In the genomic region with DNA sequence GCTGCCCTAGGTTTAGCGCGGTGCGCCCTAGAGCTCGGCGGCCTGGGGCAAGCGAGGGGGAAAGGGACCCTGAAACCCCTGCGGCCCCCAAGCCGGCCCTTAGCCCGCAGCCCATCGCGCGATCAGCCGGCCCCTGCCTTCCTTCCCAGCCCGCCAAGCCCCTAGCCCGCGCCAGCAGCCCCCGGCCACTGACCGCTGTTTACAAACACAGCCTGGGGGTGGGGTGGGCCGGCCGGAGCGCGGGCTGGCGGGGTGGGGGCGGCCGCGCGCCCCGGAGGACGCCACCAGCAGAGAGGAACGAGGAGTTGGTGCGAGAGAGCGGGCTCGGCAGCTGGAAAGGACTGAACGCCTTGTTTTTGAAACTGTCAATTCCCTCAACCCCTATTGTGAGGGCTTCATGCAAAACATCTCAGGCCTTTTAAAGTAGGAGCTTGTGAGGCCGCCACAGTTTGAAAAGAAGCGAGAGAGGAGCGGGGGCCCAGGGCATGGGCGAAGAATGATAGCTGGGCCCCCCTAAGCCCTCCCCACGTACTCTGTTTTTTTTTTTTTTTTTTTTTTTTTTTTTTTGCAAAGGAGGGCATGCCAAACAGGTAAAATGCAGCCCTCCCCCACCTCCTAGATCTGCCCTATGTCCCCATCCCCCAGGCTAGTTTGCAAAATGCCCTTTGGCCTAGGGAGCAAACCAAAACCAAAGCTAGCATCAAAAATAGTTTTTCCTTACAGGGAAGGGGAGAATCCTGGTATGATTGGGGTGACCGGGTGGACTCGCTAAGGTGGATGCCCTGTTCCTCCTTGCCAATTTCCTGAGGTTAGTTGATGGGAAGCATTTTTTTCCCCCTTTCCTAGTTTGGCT, we compare ENCODE assay signal across 11 cellular contexts. TPM values are rescaled to one million over a fixed set of nuclear protein-coding genes. Genes with fewer than 3 reads are reported as not detected.
DNase-seq lines count a peak whose midpoint lies in the region; ATAC-seq and TF ChIP-seq lines count a peak whose summit lies in the region.
"Had no signal": no experiment of that assay in that cellular context is flagged by ENCODE, and none has a peak within 500 bp of the region (broad histone marks: within the 10 kb centered on the region; RNA-seq: fewer than 3 reads in every experiment).

No MANE protein-coding gene starts in this region.

- POLR2A ChIA-PET in HEK293 (lab: Yijun Ruan, JAX), result no interaction called here

- TF ChIP-seq CTCF in HEK293 (tag by site-specific recombination; IDR thresholded peaks at IDR 0.05) (no peak), endothelial cell (IDR thresholded peaks at IDR 0.05; ENCODE audit: unreplicated experiment) (no peak), stomach (IDR thresholded peaks at IDR 0.05) (no peak)

- in situ Hi-C loops in HAP-1 (cut with MboI; ENCODE audit: low sequenced_read_pairs), result no loop called here

- peak overlapping the region; percentile 98 for H3K27ac Mint-ChIP-seq in endothelial cell (ENCODE audit: unreplicated experiment)
- H3K27ac Mint-ChIP-seq: activated naive CD4-positive, alpha-beta T cell treated with anti-CD3 and anti-CD28 coated beads, Interleukin-2, amount 50 U/mL, for 24 hours had no signal

- WGBS in stomach, 5 donors, result 19 to 49% (median 36%) methylated on average over 28 to 41 of the region's 41 CpGs

- H3K4me3 Mint-ChIP-seq in endothelial cell (ENCODE audit: unreplicated experiment), result peak overlapping the region; percentile 82
- H3K4me3 Mint-ChIP-seq: activated naive CD4-positive, alpha-beta T cell treated with anti-CD3 and anti-CD28 coated beads, Interleukin-2, amount 50 U/mL, for 24 hours had no signal

- DNase-seq in endothelial cell (ENCODE audit: low spot score) (no peak), left kidney (ENCODE audit: low read depth, low spot score) (peak; percentile 83), stomach (no peak), OCI-M2 (lab: John Stamatoyannopoulos, UW; ENCODE audit: unreplicated experiment) (no peak), sciatic nerve (ENCODE audit: low spot score) (no peak), HAP-1 (ENCODE audit: low spot score in 2 of 2) (no peak)
- DNase-seq: NCI-H2029 treated with DMSO at 0.1 percent for 48 hours had no signal

- H3K36me3 ChIP-seq in HEK293 (ENCODE audit: control insufficient read depth in 2 of 2, insufficient read depth in 1 of 2, low read length in 2 of 2) (no peaks in the 10 kb centered on the region), stomach (no peaks in the 10 kb centered on the region), HAP-1 (replicated peaks) (no peaks in the 10 kb centered on the region)

- CTCF ChIA-PET in HEK293 (lab: Yijun Ruan, JAX), result no interaction called here

- H3K4me1 ChIP-seq in HEK293 (ENCODE audit: control insufficient read depth, insufficient read depth, low read length) (peaks cover 33% of the 10 kb centered on the region), stomach (peaks cover 0 to 26% (median 4%) of the 10 kb centered on the region in 4 donors), HAP-1 (peaks cover 32% of the 10 kb centered on the region)

- no peaks in the 10 kb centered on the region for H3K9me3 Mint-ChIP-seq in endothelial cell (ENCODE audit: unreplicated experiment)
- H3K9me3 Mint-ChIP-seq: activated naive CD4-positive, alpha-beta T cell treated with anti-CD3 and anti-CD28 coated beads, Interleukin-2, amount 50 U/mL, for 24 hours had no signal

- intact Hi-C loops in stomach (cut with DNase I; ENCODE audit: low total_unique reads), result no loop called here
- intact Hi-C loops in sciatic nerve (cut with DNase I), result no loop called here

- no peak for TF ChIP-seq EP300 in stomach (IDR thresholded peaks at IDR 0.05)

- H3K4me3 ChIP-seq in HEK293 (ENCODE audit: low read depth, low read length) (no peak overlapping the region), stomach (peak overlapping the region; percentile 37 to 45 (median 42)), HAP-1 (no peak overlapping the region)

- H3K27me3 Mint-ChIP-seq in endothelial cell (ENCODE audit: unreplicated experiment), result peaks cover 22% of the 10 kb centered on the region

- H3K9me3 ChIP-seq in HEK293 (ENCODE audit: control insufficient read depth, insufficient read depth, low read depth, low read length) (no peaks in the 10 kb centered on the region), stomach (no peaks in the 10 kb centered on the region), HAP-1 (no peaks in the 10 kb centered on the region)

- TF ChIP-seq POLR2A in stomach (IDR thresholded peaks at IDR 0.05), result no peak

- H3K27ac ChIP-seq in HEK293 (ENCODE audit: extremely low read depth, low read depth, low read length) (no peak overlapping the region), stomach (peak overlapping the region in 4 of 5 donors; percentile 41 to 78 (median 66))

- H3K27me3 ChIP-seq in stomach, result peaks cover 0 to 49% (median 32%) of the 10 kb centered on the region in 3 donors
- no peaks in the 10 kb centered on the region for H3K27me3 ChIP-seq in HAP-1 (ENCODE audit: low read depth)

- H3K4me1 Mint-ChIP-seq in endothelial cell (ENCODE audit: unreplicated experiment), result peaks cover 70% of the 10 kb centered on the region
- H3K4me1 Mint-ChIP-seq: activated naive CD4-positive, alpha-beta T cell treated with anti-CD3 and anti-CD28 coated beads, Interleukin-2, amount 50 U/mL, for 24 hours had no signal

- H3K36me3 Mint-ChIP-seq in endothelial cell (ENCODE audit: low read depth, unreplicated experiment), result peaks cover 3% of the 10 kb centered on the region
- H3K36me3 Mint-ChIP-seq: activated naive CD4-positive, alpha-beta T cell treated with anti-CD3 and anti-CD28 coated beads, Interleukin-2, amount 50 U/mL, for 24 hours had no signal

- ATAC-seq in activated CD4-positive, CD25-positive, alpha-beta regulatory T cell treated with anti-CD3 and anti-CD28 coated beads, Interleukin-2, amount 50 U/mL, for 24 hours, result no peak
- ATAC-seq in sciatic nerve, result no peak

TF ChIP-seq in HEK293, 187 proteins besides CTCF, POLR2A, EP300 and RAD21 (continues in another document):
- TF ChIP-seq ZNF596 (tag by site-specific recombination; IDR thresholded peaks at IDR 0.05), result 0 out of 2 replicates have a peak, but pooled peaks have one; percentile 28
- no peak for TF ChIP-seq ZBTB49 (tag by site-specific recombination; IDR thresholded peaks at IDR 0.05; ENCODE audit: low read depth)
- no peak for TF ChIP-seq ZNF404 (tag by site-specific recombination; IDR thresholded peaks at IDR 0.05)
- TF ChIP-seq, protein P1, sequence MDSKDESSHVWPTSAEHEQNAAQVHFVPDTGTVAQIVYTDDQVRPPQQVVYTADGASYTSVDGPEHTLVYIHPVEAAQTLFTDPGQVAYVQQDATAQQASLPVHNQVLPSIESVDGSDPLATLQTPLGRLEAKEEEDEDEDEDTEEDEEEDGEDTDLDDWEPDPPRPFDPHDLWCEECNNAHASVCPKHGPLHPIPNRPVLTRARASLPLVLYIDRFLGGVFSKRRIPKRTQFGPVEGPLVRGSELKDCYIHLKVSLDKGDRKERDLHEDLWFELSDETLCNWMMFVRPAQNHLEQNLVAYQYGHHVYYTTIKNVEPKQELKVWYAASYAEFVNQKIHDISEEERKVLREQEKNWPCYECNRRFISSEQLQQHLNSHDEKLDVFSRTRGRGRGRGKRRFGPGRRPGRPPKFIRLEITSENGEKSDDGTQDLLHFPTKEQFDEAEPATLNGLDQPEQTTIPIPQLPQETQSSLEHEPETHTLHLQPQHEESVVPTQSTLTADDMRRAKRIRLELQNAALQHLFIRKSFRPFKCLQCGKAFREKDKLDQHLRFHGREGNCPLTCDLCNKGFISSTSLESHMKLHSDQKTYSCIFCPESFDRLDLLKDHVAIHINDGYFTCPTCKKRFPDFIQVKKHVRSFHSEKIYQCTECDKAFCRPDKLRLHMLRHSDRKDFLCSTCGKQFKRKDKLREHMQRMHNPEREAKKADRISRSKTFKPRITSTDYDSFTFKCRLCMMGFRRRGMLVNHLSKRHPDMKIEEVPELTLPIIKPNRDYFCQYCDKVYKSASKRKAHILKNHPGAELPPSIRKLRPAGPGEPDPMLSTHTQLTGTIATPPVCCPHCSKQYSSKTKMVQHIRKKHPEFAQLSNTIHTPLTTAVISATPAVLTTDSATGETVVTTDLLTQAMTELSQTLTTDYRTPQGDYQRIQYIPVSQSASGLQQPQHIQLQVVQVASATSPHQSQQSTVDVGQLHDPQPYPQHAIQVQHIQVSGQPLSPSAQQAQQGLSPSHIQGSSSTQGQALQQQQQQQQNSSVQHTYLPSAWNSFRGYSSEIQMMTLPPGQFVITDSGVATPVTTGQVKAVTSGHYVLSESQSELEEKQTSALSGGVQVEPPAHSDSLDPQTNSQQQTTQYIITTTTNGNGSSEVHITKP (tag by site-specific recombination; IDR thresholded peaks at IDR 0.05), result 0 out of 2 replicates have a peak, but pooled peaks have one; percentile 11

RNA-seq across cellular contexts. Expression of gene SKIDA1, which starts 15.0 kb away (rescaled TPM):
- total RNA-seq in endothelial cell (ENCODE audit: unreplicated experiment) (5.9 TPM), stomach (1 to 10 TPM in 2 of 5 donors, under 1 TPM in 2, not detected in 1; under 0.01 to 2.7 (median 0.95) TPM), sciatic nerve (3.1 TPM)
- under 1 TPM; 0.06 to 0.45 (median 0.15) TPM for polyA plus RNA-seq in stomach
- total RNA-seq: T-helper 1 cell treated with Interleukin-12 subunit alpha and Interleukin-12 subunit beta and Interleukin-4 antibody, amounts not matched to agents 30 ng/mL and 1 ng/mL, for 36 hours had no signal

RNA-seq across cellular contexts. Expression of gene MLLT10, which starts 23.6 kb away (rescaled TPM):
- total RNA-seq in endothelial cell (ENCODE audit: unreplicated experiment) (50.6 TPM), stomach (10 to 100 TPM; 22.2 to 76.9 (median 34.4) TPM), sciatic nerve (68.1 TPM)
- polyA plus RNA-seq in stomach, result 10 to 100 TPM; 12.8 to 22.1 (median 13.7) TPM

Comparison
In these comparisons a context has a peak if more than half of its experiments do, and no peak if none do; other contexts are left out.
1. H3K4me3 ChIP-seq: peak in stomach (4 of 4); none in HEK293 (single experiment) and HAP-1 (single experiment).